ENCODE assay signal across 17 cellular contexts in the genomic region with DNA sequence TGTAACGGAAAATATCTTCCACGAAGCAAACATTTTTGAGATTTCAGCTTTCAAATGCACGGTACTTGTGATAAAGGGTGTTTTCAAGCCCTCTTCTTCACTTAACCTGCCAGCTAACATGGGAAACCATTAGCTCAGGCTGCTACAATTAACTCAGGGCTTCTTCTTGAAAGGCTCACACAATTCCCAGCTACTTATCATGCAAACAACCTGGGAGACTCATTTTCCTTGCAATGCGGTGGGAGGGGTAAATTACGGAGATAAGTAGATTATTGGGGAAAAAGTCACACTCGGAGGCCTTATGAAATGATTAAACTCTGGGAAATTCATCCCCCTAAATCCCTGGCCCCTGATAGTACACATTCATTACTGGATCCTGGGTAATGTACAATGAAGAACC.
"Had no signal": no experiment of that assay in that cellular context is flagged by ENCODE, and none has a peak within 500 bp of the region (broad histone marks: within the 10 kb centered on the region; RNA-seq: fewer than 3 reads in every experiment).

No MANE protein-coding gene starts in this region.

- H3K4me3 Mint-ChIP-seq: activated naive CD8-positive, alpha-beta T cell; neural crest cell had no signal

- H3K27me3 ChIP-seq: body of pancreas, dorsolateral prefrontal cortex, hepatocyte, left lung, tibial nerve, vagina had no signal

- H3K27me3 Mint-ChIP-seq: activated naive CD8-positive, alpha-beta T cell had no signal

- H3K27ac Mint-ChIP-seq: activated naive CD8-positive, alpha-beta T cell had no signal

- H3K36me3 ChIP-seq: left lung, prostate gland, tibial nerve, vagina had no signal

- DNase-seq: activated CD4-positive, alpha-beta T cell treated with anti-CD3 and anti-CD28 coated beads, Interleukin-2, amount 50 U/mL, for 48 hours; body of pancreas; central memory CD4-positive, alpha-beta T cell; dorsolateral prefrontal cortex; foreskin fibroblast; left lung; mammary epithelial cell; right cardiac atrium; stimulated activated naive CD8-positive, alpha-beta T cell treated with anti-CD3 and anti-CD28 coated beads, Interleukin-15, Interleukin-2, amounts not matched to agents 100 U/mL and 50 U/mL, for 24 hours; substantia nigra had no signal

- H3K4me3 ChIP-seq: body of pancreas, dorsolateral prefrontal cortex, hepatocyte, left lung, prostate gland, tibial nerve, vagina had no signal

- H3K27ac ChIP-seq: body of pancreas, dorsolateral prefrontal cortex, epithelial cell of prostate, hepatocyte, left lung, prostate gland, tibial nerve, vagina had no signal

- H3K9me3 Mint-ChIP-seq: neural crest cell had no signal

- H2AFZ ChIP-seq: hepatocyte had no signal

- H3K4me2 ChIP-seq: hepatocyte had no signal

- H3K4me1 ChIP-seq: left lung, prostate gland, tibial nerve, vagina had no signal

- H3K9me3 ChIP-seq: body of pancreas, left lung, prostate gland, tibial nerve, vagina had no signal

- H3K79me2 ChIP-seq: hepatocyte had no signal
